ENCODE assay signal across 27 cellular contexts in the genomic region with DNA sequence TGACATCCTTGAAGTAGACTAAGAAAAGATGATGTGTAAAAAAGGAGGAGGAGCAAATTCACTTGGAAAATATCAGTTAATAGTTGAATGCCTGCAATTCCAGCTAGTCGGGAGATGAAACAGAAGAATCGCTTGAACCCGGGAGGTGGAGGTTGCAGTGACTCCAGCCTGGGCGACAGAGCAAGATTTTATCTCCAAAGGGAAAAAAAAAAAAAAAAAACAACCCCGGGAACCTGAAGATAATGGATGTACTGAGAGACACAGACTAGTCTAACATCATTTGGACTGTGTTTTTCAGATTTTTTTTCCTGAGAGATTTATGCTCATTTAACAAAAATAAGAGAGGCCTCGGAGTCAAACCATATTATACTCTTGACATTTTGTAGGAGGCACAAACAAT.
"Had no signal": no experiment of that assay in that cellular context is flagged by ENCODE, and none has a peak within 500 bp of the region (broad histone marks: within the 10 kb centered on the region; RNA-seq: fewer than 3 reads in every experiment).

No MANE protein-coding gene starts in this region.

- H3K36me3 Mint-ChIP-seq: activated CD8-positive, alpha-beta memory T cell treated with anti-CD3 and anti-CD28 coated beads, Interleukin-2, amount 10 ng/mL, durations not matched to agents 7 days and 5 days; activated naive CD8-positive, alpha-beta T cell; naive B cell had no signal

- H3K4me1 ChIP-seq: esophagus squamous epithelium, heart right ventricle, left lung, lower lobe of right lung, right atrium auricular region, spleen had no signal

- H3K9me3 ChIP-seq: esophagus squamous epithelium, heart right ventricle, left lung, lower lobe of right lung, right atrium auricular region, spleen, tibial nerve had no signal

- H3K4me1 Mint-ChIP-seq: activated B cell treated with CpG ODN at 0.5 μM for 24 hours; activated CD8-positive, alpha-beta memory T cell treated with anti-CD3 and anti-CD28 coated beads, Interleukin-2, amount 10 ng/mL, durations not matched to agents 7 days and 5 days; central memory CD8-positive, alpha-beta T cell; naive B cell had no signal

- H3K4me3 ChIP-seq: esophagus squamous epithelium, heart right ventricle, left lung, lower lobe of right lung, right atrium auricular region, spleen, tibial nerve had no signal

- H3K27ac ChIP-seq: epithelial cell of prostate, esophagus squamous epithelium, heart right ventricle, left lung, lower lobe of right lung, right atrium auricular region, spleen, tibial nerve had no signal

- H3K36me3 ChIP-seq: esophagus squamous epithelium, heart right ventricle, left lung, lower lobe of right lung, right atrium auricular region, spleen, tibial nerve had no signal

- H3K27me3 ChIP-seq: esophagus squamous epithelium, heart right ventricle, left lung, right atrium auricular region, spleen, tibial nerve had no signal

- H3K27ac Mint-ChIP-seq: activated B cell treated with CpG ODN at 0.5 μM for 24 hours; activated CD8-positive, alpha-beta memory T cell treated with anti-CD3 and anti-CD28 coated beads, Interleukin-2, amount 10 ng/mL, durations not matched to agents 7 days and 5 days; activated CD8-positive, alpha-beta T cell treated with anti-CD3 and anti-CD28 coated beads, Interleukin-2, amount 10 ng/mL, durations not matched to agents 7 days and 5 days; activated naive CD8-positive, alpha-beta T cell; activated T-cell treated with anti-CD3 and anti-CD28 coated beads, Interleukin-2, amount 50 U/mL, for 72 hours; naive B cell; T-helper 2 cell treated with Interferon-gamma antibody and Interleukin-4, amounts not matched to agents 5 μg/mL and 100 μg/mL, for 36 hours had no signal

- ATAC-seq: activated CD8-positive, alpha-beta memory T cell treated with anti-CD3 and anti-CD28 coated beads, Interleukin-2, amount 10 ng/mL, durations not matched to agents 7 days and 5 days; activated CD8-positive, alpha-beta T cell treated with anti-CD3 and anti-CD28 coated beads, Interleukin-2, amount 10 ng/mL, durations not matched to agents 7 days and 5 days; activated T-cell treated with anti-CD3 and anti-CD28 coated beads, Interleukin-2, amount 50 U/mL, for 72 hours; heart right ventricle; lower lobe of right lung had no signal

- H3K9me3 Mint-ChIP-seq: activated B cell treated with CpG ODN at 0.5 μM for 24 hours had no signal

- H3K4me3 Mint-ChIP-seq: activated B cell treated with CpG ODN at 0.5 μM for 24 hours; activated CD8-positive, alpha-beta memory T cell treated with anti-CD3 and anti-CD28 coated beads, Interleukin-2, amount 10 ng/mL, durations not matched to agents 7 days and 5 days; activated CD8-positive, alpha-beta T cell treated with anti-CD3 and anti-CD28 coated beads, Interleukin-2, amount 10 ng/mL, durations not matched to agents 7 days and 5 days; activated naive CD8-positive, alpha-beta T cell; activated T-cell treated with anti-CD3 and anti-CD28 coated beads, Interleukin-2, amount 50 U/mL, for 72 hours; central memory CD8-positive, alpha-beta T cell; naive B cell; T-helper 2 cell treated with Interferon-gamma antibody and Interleukin-4, amounts not matched to agents 5 μg/mL and 100 μg/mL, for 36 hours had no signal

- DNase-seq: activated B cell treated with CpG ODN at 0.5 μM for 24 hours; activated CD4-positive, alpha-beta T cell treated with anti-CD3 and anti-CD28 coated beads, Interleukin-2, amount 50 U/mL, for 1 hour; activated CD8-positive, alpha-beta memory T cell treated with anti-CD3 and anti-CD28 coated beads, Interleukin-2, amount 10 ng/mL, durations not matched to agents 7 days and 5 days; activated CD8-positive, alpha-beta T cell treated with anti-CD3 and anti-CD28 coated beads, Interleukin-2, amount 10 ng/mL, durations not matched to agents 7 days and 5 days; activated naive CD4-positive, alpha-beta T cell treated with Interleukin-2 at 50 U/mL for 16 hours; activated T-cell treated with anti-CD3 and anti-CD28 coated beads for 4 hours; activated T-cell treated with anti-CD3 and anti-CD28 coated beads, Interleukin-2, amount 50 U/mL, for 72 hours; anterior cingulate cortex; dermis blood vessel endothelial cell; effector CD4-positive, alpha-beta T cell; esophagus squamous epithelium; foreskin melanocyte; heart right ventricle; kidney glomerular epithelial cell; lower lobe of right lung; naive B cell; occipital lobe; spleen; stimulated activated naive CD4-positive, alpha-beta T cell treated with Interleukin-2 at 50 U/mL for 16 hours; T-helper 1 cell had no signal

- H3K27me3 Mint-ChIP-seq: activated B cell treated with CpG ODN at 0.5 μM for 24 hours; activated CD8-positive, alpha-beta memory T cell treated with anti-CD3 and anti-CD28 coated beads, Interleukin-2, amount 10 ng/mL, durations not matched to agents 7 days and 5 days; activated naive CD8-positive, alpha-beta T cell; central memory CD8-positive, alpha-beta T cell; naive B cell had no signal
